In the genomic region with DNA sequence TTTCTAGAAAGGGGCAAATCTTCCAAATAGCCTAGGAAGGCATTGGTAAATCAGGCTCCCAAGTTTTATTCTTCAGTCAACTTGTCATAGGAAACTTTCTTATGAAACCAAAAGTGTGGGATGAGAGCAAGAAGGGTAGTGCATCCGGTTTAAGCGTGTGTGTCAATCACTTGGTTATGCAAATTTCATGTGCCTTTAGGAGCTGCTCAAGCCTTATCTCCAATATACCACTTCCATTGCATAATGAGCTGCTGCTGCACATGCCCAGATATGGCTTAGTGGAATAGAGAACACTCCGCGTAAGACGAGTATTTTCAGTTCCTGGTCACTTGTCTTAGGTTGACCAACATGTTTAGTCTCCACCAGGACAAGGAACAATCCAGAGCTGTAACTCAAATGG, we compare ENCODE assay signal across 18 cellular contexts.
"Had no signal": no experiment of that assay in that cellular context is flagged by ENCODE, and none has a peak within 500 bp of the region (broad histone marks: within the 10 kb centered on the region; RNA-seq: fewer than 3 reads in every experiment).

No MANE protein-coding gene starts in this region.

- ATAC-seq: activated CD8-positive, alpha-beta T cell treated with anti-CD3 and anti-CD28 coated beads for 36 hours; T-helper 17 cell had no signal

- DNase-seq: activated CD4-positive, CD25-positive, alpha-beta regulatory T cell; activated CD8-positive, alpha-beta memory T cell treated with anti-CD3 and anti-CD28 coated beads, Interleukin-2, amount 50 U/mL, for 4 hours; activated CD8-positive, alpha-beta T cell treated with anti-CD3 and anti-CD28 coated beads for 36 hours; activated naive CD4-positive, alpha-beta T cell treated with anti-CD3 and anti-CD28 coated beads, Interleukin-2, amount 50 U/mL, for 16 hours; activated naive CD8-positive, alpha-beta T cell treated with anti-CD3 and anti-CD28 coated beads, Interleukin-2, amount 10 ng/mL, durations not matched to agents 7 days and 5 days; adrenal gland; anterior cingulate cortex; caudate nucleus; colonic mucosa; MG63; NCI-H1092 treated with DMSO at 0.1 percent for 48 hours; NCI-H1417 treated with DMSO at 0.1 percent for 48 hours; NCI-H1694 treated with DMSO at 0.1 percent for 48 hours; NCI-H2029 treated with DMSO at 0.1 percent for 48 hours; NCI-H510A treated with DMSO at 0.1 percent for 48 hours; SIG-M5; T-helper 17 cell; T-helper 9 cell had no signal
